Comparison of ENCODE assay signal across 24 cellular contexts in genomic region chr11:122877732-122878131, GRCh38.
"Had no signal": no experiment of that assay in that cellular context is flagged by ENCODE, and none has a peak within 500 bp of the region (broad histone marks: within the 10 kb centered on the region; RNA-seq: fewer than 3 reads in every experiment).

No MANE protein-coding gene starts in this region.

- DNase-seq: activated CD8-positive, alpha-beta T cell treated with anti-CD3 and anti-CD28 coated beads, Interleukin-2, amount 10 ng/mL, durations not matched to agents 7 days and 5 days; activated effector memory CD4-positive, alpha-beta T cell treated with Interleukin-2 at 50 U/mL for 16 hours; activated naive CD4-positive, alpha-beta T cell treated with anti-CD3 and anti-CD28 coated beads for 36 hours; activated naive CD8-positive, alpha-beta T cell treated with anti-CD3 and anti-CD28 coated beads, Interleukin-2, amount 10 ng/mL, durations not matched to agents 7 days and 5 days; activated T-cell treated with anti-CD3 and anti-CD28 coated beads, Interleukin-2, amount 50 U/mL, for 24 hours; amniotic stem cell; colonic mucosa; endodermal cell; esophagus squamous epithelium; gastrocnemius medialis; head of caudate nucleus; naive thymus-derived CD8-positive, alpha-beta T cell; stimulated activated CD4-positive, alpha-beta T cell treated with anti-CD3 and anti-CD28 coated beads, Interleukin-2, amount 100 ng/mL, for 48 hours; stimulated activated CD8-positive, alpha-beta memory T cell treated with anti-CD3 and anti-CD28 coated beads, Interleukin-4, amount 100 ng/mL, for 48 hours; stimulated activated naive CD4-positive, alpha-beta T cell treated with Interleukin-2 at 50 U/mL for 16 hours; SW 1271; T-helper 9 cell had no signal

- H3K4me3 ChIP-seq: breast epithelium, colonic mucosa, esophagus squamous epithelium, gastrocnemius medialis, lung, thoracic aorta, vagina had no signal

- H3K4me1 ChIP-seq: breast epithelium, colonic mucosa had no signal

- H3K27ac ChIP-seq: breast epithelium, colonic mucosa, esophagus squamous epithelium, gastrocnemius medialis, thoracic aorta, vagina had no signal

- FAIRE-seq: keratinocyte had no signal

- H3K27me3 ChIP-seq: breast epithelium, colonic mucosa, vagina had no signal

- H3K36me3 ChIP-seq: breast epithelium, colonic mucosa, esophagus squamous epithelium, gastrocnemius medialis, thoracic aorta, vagina had no signal

- H3K9me3 Mint-ChIP-seq: activated naive CD4-positive, alpha-beta T cell treated with anti-CD3 and anti-CD28 coated beads for 36 hours; activated naive CD8-positive, alpha-beta T cell treated with anti-CD3 and anti-CD28 coated beads, Interleukin-2, amount 10 ng/mL, durations not matched to agents 7 days and 5 days; activated T-cell treated with anti-CD3 and anti-CD28 coated beads, Interleukin-2, amount 50 U/mL, for 24 hours; endodermal cell; naive thymus-derived CD8-positive, alpha-beta T cell; type B pancreatic cell had no signal

- H3K27ac Mint-ChIP-seq: activated CD8-positive, alpha-beta T cell treated with anti-CD3 and anti-CD28 coated beads, Interleukin-2, amount 10 ng/mL, durations not matched to agents 7 days and 5 days; activated naive CD4-positive, alpha-beta T cell treated with anti-CD3 and anti-CD28 coated beads for 36 hours; activated naive CD8-positive, alpha-beta T cell treated with anti-CD3 and anti-CD28 coated beads, Interleukin-2, amount 10 ng/mL, durations not matched to agents 7 days and 5 days; activated T-cell treated with anti-CD3 and anti-CD28 coated beads, Interleukin-2, amount 50 U/mL, for 24 hours; endodermal cell; progenitor cell of endocrine pancreas; type B pancreatic cell had no signal

- H3K4me3 Mint-ChIP-seq: activated CD8-positive, alpha-beta T cell treated with anti-CD3 and anti-CD28 coated beads, Interleukin-2, amount 10 ng/mL, durations not matched to agents 7 days and 5 days; activated naive CD4-positive, alpha-beta T cell treated with anti-CD3 and anti-CD28 coated beads for 36 hours; activated naive CD8-positive, alpha-beta T cell treated with anti-CD3 and anti-CD28 coated beads, Interleukin-2, amount 10 ng/mL, durations not matched to agents 7 days and 5 days; activated T-cell treated with anti-CD3 and anti-CD28 coated beads, Interleukin-2, amount 50 U/mL, for 24 hours; endodermal cell; type B pancreatic cell had no signal

- H3K36me3 Mint-ChIP-seq: type B pancreatic cell had no signal

- H3K27me3 Mint-ChIP-seq: activated naive CD8-positive, alpha-beta T cell treated with anti-CD3 and anti-CD28 coated beads, Interleukin-2, amount 10 ng/mL, durations not matched to agents 7 days and 5 days had no signal

- H3K9me3 ChIP-seq: breast epithelium, colonic mucosa, esophagus squamous epithelium, gastrocnemius medialis, thoracic aorta, vagina had no signal

- ATAC-seq: activated CD8-positive, alpha-beta T cell treated with anti-CD3 and anti-CD28 coated beads, Interleukin-2, amount 10 ng/mL, durations not matched to agents 7 days and 5 days; gastrocnemius medialis; naive thymus-derived CD8-positive, alpha-beta T cell had no signal
